Comparison of ENCODE assay signal across 23 cellular contexts in genomic region chr7:93013471-93014061, GRCh38.
DNase-seq lines count a peak whose midpoint lies in the region; FAIRE-seq and TF ChIP-seq lines count a peak whose summit lies in the region.
"Had no signal": no experiment of that assay in that cellular context is flagged by ENCODE, and none has a peak within 500 bp of the region (broad histone marks: within the 10 kb centered on the region; RNA-seq: fewer than 3 reads in every experiment).

No MANE protein-coding gene starts in this region.

- H3K9me3 ChIP-seq in astrocyte (ENCODE audit: insufficient read depth, low read depth, low read length) (no peaks in the 10 kb centered on the region), smooth muscle cell (replicated peaks; ENCODE audit: low read depth) (no peaks in the 10 kb centered on the region)
- H3K9me3 ChIP-seq: Peyer's patch had no signal

- H3K9me3 Mint-ChIP-seq in astrocyte (ENCODE audit: unreplicated experiment) = no peaks in the 10 kb centered on the region
- H3K9me3 Mint-ChIP-seq: CD4-positive, alpha-beta T cell; IgD-negative memory B cell had no signal

- no peak overlapping the region for H3K4me3 Mint-ChIP-seq in astrocyte (ENCODE audit: unreplicated experiment)
- H3K4me3 Mint-ChIP-seq: CD4-positive, alpha-beta T cell; IgD-negative memory B cell had no signal

- H4K20me1 ChIP-seq in astrocyte (ENCODE audit: insufficient read depth, low read length) (no peaks in the 10 kb centered on the region), smooth muscle cell (ENCODE audit: low read depth) (no peaks in the 10 kb centered on the region)

- H3K27ac ChIP-seq in astrocyte (ENCODE audit: low read depth, low read length) (no peak overlapping the region), smooth muscle cell (ENCODE audit: low read depth) (peak overlapping the region; percentile 95)
- H3K27ac ChIP-seq: 22Rv1, HL-60 had no signal

- TF ChIP-seq CTCF in astrocyte (IDR thresholded peaks at IDR 0.05; ENCODE audit: insufficient read depth, low read depth, low read length) = no peak
- TF ChIP-seq CTCF in fibroblast of villous mesenchyme (IDR thresholded peaks at IDR 0.05; ENCODE audit: insufficient read depth, low read depth, low read length) = no peak
- TF ChIP-seq CTCF in smooth muscle cell (IDR thresholded peaks at IDR 0.05; ENCODE audit: borderline replicate concordance, insufficient read depth, poor library complexity, severe bottlenecking) = no peak

- no peak overlapping the region for H3K4me2 ChIP-seq in astrocyte (ENCODE audit: low read length)
- peak overlapping the region; percentile 76 for H3K4me2 ChIP-seq in smooth muscle cell

- no peak for FAIRE-seq in astrocyte (lab: Jason Lieb, UNC)
- FAIRE-seq: H54 had no signal

- H3K4me1 Mint-ChIP-seq in astrocyte (ENCODE audit: low read depth, unreplicated experiment) = peaks cover 54% of the 10 kb centered on the region
- H3K4me1 Mint-ChIP-seq: IgD-negative memory B cell had no signal

- H3K79me2 ChIP-seq in astrocyte (ENCODE audit: insufficient read depth, low read length) (no peaks in the 10 kb centered on the region), smooth muscle cell (ENCODE audit: low read depth) (no peaks in the 10 kb centered on the region)

- 46% methylated on average over 2 of the region's 2 CpGs for WGBS in smooth muscle cell (ENCODE audit: low lambda C conversion rate)

- H3K4me1 ChIP-seq in astrocyte (ENCODE audit: insufficient read depth, low read length) = peaks cover 36% of the 10 kb centered on the region
- peaks cover 46% of the 10 kb centered on the region for H3K4me1 ChIP-seq in smooth muscle cell (ENCODE audit: low read depth)

- H3K36me3 ChIP-seq in astrocyte (ENCODE audit: insufficient read depth, low read length) = no peaks in the 10 kb centered on the region
- H3K36me3 ChIP-seq in smooth muscle cell (ENCODE audit: low read depth) = no peaks in the 10 kb centered on the region
- H3K36me3 ChIP-seq: Peyer's patch had no signal

- no peaks in the 10 kb centered on the region for H3K36me3 Mint-ChIP-seq in astrocyte (ENCODE audit: low read depth, unreplicated experiment)
- H3K36me3 Mint-ChIP-seq: IgD-negative memory B cell had no signal

- H2AFZ ChIP-seq in astrocyte (ENCODE audit: low read depth, low read length) = no peak overlapping the region
- H2AFZ ChIP-seq in smooth muscle cell (ENCODE audit: low read depth) = no peak overlapping the region

- H3K27ac Mint-ChIP-seq in astrocyte (ENCODE audit: unreplicated experiment) = peak overlapping the region; percentile 86
- H3K27ac Mint-ChIP-seq: CD4-positive, alpha-beta T cell; IgD-negative memory B cell had no signal

- peaks cover 35% of the 10 kb centered on the region for H3F3A ChIP-seq in smooth muscle cell (ENCODE audit: low read depth)

- H3K27me3 ChIP-seq in astrocyte (ENCODE audit: insufficient read depth, low read length) (no peaks in the 10 kb centered on the region), smooth muscle cell (ENCODE audit: low read depth) (no peaks in the 10 kb centered on the region)
- H3K27me3 ChIP-seq: Peyer's patch had no signal

- no peaks in the 10 kb centered on the region for H3K27me3 Mint-ChIP-seq in astrocyte (ENCODE audit: low read depth, unreplicated experiment)
- H3K27me3 Mint-ChIP-seq: CD4-positive, alpha-beta T cell; IgD-negative memory B cell had no signal

- H3K4me3 ChIP-seq in astrocyte (ENCODE audit: insufficient read depth, low read depth, low read length) (no peak overlapping the region), fibroblast of villous mesenchyme (ENCODE audit: low read depth, low read length) (no peak overlapping the region), smooth muscle cell (no peak overlapping the region)
- H3K4me3 ChIP-seq: Peyer's patch had no signal

- DNase-seq in NCI-H82 (lab: John Stamatoyannopoulos, UW) (peak; percentile 18), NCI-H82 treated with DMSO at 0.1 percent for 48 hours (lab: John Stamatoyannopoulos, UW; ENCODE audit: unreplicated experiment) (no peak), astrocyte (ENCODE audit: low read depth) (no peak), fibroblast of villous mesenchyme (ENCODE audit: low read depth) (peak; percentile 30), smooth muscle cell (lab: John Stamatoyannopoulos, UW; ENCODE audit: unreplicated experiment) (no peak), anterior cingulate cortex (lab: John Stamatoyannopoulos, UW) (no peak), SW 1271 (lab: John Stamatoyannopoulos, UW) (no peak)
- no peak for DNase-seq in central memory CD4-positive, alpha-beta T cell
- DNase-seq: CD4-positive, alpha-beta T cell; DMS153; GF-D8; MM.1S; NCI-H1092; NCI-H1436 treated with DMSO at 0.1 percent for 48 hours; NCI-H2081; NCI-H446 treated with DMSO at 0.1 percent for 48 hours; NCI-H69; NK-92 treated with Interleukin-12 subunit alpha and Interleukin-12 subunit beta, amount 100 ng/mL, for 24 hours; Peyer's patch had no signal

- H3K9ac ChIP-seq in astrocyte (ENCODE audit: low read length) (no peak overlapping the region), smooth muscle cell (ENCODE audit: low read depth) (no peak overlapping the region)

Comparison
In these comparisons a context has a peak if more than half of its experiments do, and no peak if none do; other contexts are left out.
1. DNase-seq: peak in NCI-H82 (single experiment) and fibroblast of villous mesenchyme (single experiment); none in NCI-H82 treated with DMSO at 0.1 percent for 48 hours (single experiment), astrocyte (single experiment), smooth muscle cell (single experiment), anterior cingulate cortex (0 of 58), SW 1271 (0 of 2) and central memory CD4-positive, alpha-beta T cell (single experiment).